In the genomic region with DNA sequence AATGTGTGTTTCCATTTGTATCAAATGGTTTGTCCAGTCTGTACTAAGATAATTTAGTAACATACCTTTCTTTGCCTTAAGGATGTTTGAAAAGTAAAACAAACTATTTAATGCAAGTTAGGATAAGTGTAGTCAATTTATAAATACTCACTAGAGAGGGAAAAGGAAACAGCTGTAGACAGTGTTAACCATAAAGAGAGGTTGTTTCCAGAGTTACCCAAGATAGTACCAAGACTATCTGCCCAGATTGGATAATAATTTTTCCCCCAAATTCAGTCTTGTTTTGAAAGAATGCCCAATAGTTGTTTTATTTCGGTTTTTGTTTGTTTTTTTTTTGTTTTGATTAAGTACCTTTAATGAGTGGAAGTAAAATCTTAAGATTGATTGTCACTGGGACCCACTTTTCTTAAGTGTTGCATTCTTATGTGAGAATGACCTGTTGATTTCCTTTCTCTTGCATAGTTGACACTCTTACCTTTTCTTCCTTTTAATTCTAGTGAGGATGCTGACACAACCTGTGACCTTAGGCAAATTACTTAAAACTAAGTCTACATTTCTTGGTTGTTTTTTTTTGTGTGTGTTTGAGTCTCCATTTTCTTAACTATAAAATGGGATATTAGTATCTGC, we compare ENCODE assay signal across 15 cellular contexts. TPM values are rescaled to one million over a fixed set of nuclear protein-coding genes. Genes with fewer than 3 reads are reported as not detected.
DNase-seq lines count a peak whose midpoint lies in the region; ATAC-seq and TF ChIP-seq lines count a peak whose summit lies in the region.
"Had no signal": no experiment of that assay in that cellular context is flagged by ENCODE, and none has a peak within 500 bp of the region (broad histone marks: within the 10 kb centered on the region; RNA-seq: fewer than 3 reads in every experiment).

No MANE protein-coding gene starts in this region.

- H3K27ac ChIP-seq in right atrium auricular region = peak overlapping the region; percentile 7 to 26
- H3K27ac ChIP-seq in HUES64 (ENCODE audit: low read depth, low read length) = peak overlapping the region; percentile 93
- peak overlapping the region; percentile 61 for H3K27ac ChIP-seq in upper lobe of right lung

- peaks cover 0 to 26% of the 10 kb centered on the region in 2 donors for H3K4me1 ChIP-seq in right atrium auricular region
- peaks cover 67% of the 10 kb centered on the region for H3K4me1 ChIP-seq in HUES64 (ENCODE audit: insufficient read depth, low read length)
- H3K4me1 ChIP-seq in upper lobe of right lung = peaks cover 17% of the 10 kb centered on the region

- ATAC-seq in Right ventricle myocardium superior (ENCODE audit: poor library complexity) (no peak), upper lobe of right lung (no peak)
- ATAC-seq: gastrocnemius medialis had no signal

- intact Hi-C loops in Right ventricle myocardium superior (cut with DNase I) = no loop called here
- intact Hi-C loops in upper lobe of right lung (cut with DNase I) = no loop called here

- H3K27me3 ChIP-seq in right atrium auricular region = no peaks in the 10 kb centered on the region
- H3K27me3 ChIP-seq in HUES64 (ENCODE audit: insufficient read depth, low read length) = no peaks in the 10 kb centered on the region
- H3K27me3 ChIP-seq in upper lobe of right lung = no peaks in the 10 kb centered on the region
- H3K27me3 ChIP-seq: gastrocnemius medialis had no signal

- H3K36me3 ChIP-seq in right atrium auricular region (peaks cover 6% of the 10 kb centered on the region), HUES64 (ENCODE audit: insufficient read depth, low read length) (0 out of 2 replicates have a peak, but pooled peaks cover 3% of the 10 kb centered on the region), upper lobe of right lung (peaks cover 4% of the 10 kb centered on the region)

- H3K9me3 ChIP-seq in right atrium auricular region (no peaks in the 10 kb centered on the region), HUES64 (ENCODE audit: insufficient read depth, low read depth, low read length) (no peaks in the 10 kb centered on the region), upper lobe of right lung (no peaks in the 10 kb centered on the region)
- H3K9me3 ChIP-seq: gastrocnemius medialis had no signal

- H3K4me3 ChIP-seq in right atrium auricular region = no peak overlapping the region
- H3K4me3 ChIP-seq in HUES64 (ENCODE audit: low read length) = peak overlapping the region; percentile 25; the same call in 1 of the 2 replicates
- H3K4me3 ChIP-seq in upper lobe of right lung = no peak overlapping the region
- H3K4me3 ChIP-seq: gastrocnemius medialis had no signal

- 0% methylated on average over 1 of the region's 1 CpG for WGBS in HUES64

- TF ChIP-seq CTCF in right atrium auricular region (IDR thresholded peaks at IDR 0.05) (no peak), upper lobe of right lung (IDR thresholded peaks at IDR 0.05) (no peak)

- DNase-seq in right atrium auricular region (ENCODE audit: low spot score) (no peak), Right ventricle myocardium superior (no peak), dermis blood vessel endothelial cell (peak; percentile 43), upper lobe of right lung (no peak), SIG-M5 treated with dmso at 0.1 percent for 504 hours (lab: John Stamatoyannopoulos, UW; ENCODE audit: unreplicated experiment) (no peak), NCI-H187 treated with DMSO at 0.1 percent for 48 hours (lab: John Stamatoyannopoulos, UW) (no peak), NCI-H2029 treated with DMSO at 0.1 percent for 48 hours (lab: John Stamatoyannopoulos, UW) (no peak)
- DNase-seq: activated CD4-positive, CD25-positive, alpha-beta regulatory T cell treated with anti-CD3 and anti-CD28 coated beads, Interleukin-2, amount 50 U/mL, for 72 hours; anterior cingulate cortex; gastrocnemius medialis; kidney; NCI-H2029; SIG-M5; stimulated activated CD4-positive, alpha-beta T cell treated with anti-CD3 and anti-CD28 coated beads, Interleukin-2, amount 100 ng/mL, for 24 hours had no signal

- peak overlapping the region; percentile 17 for H3K9ac ChIP-seq in HUES64 (ENCODE audit: low read depth, low read length)

RNA-seq across cellular contexts. Expression of a gene that starts 12.8 kb away (rescaled TPM):
- total RNA-seq in right atrium auricular region (10 to 100 TPM; 59.2 to 73.5 TPM), Right ventricle myocardium superior (60.5 TPM), dermis blood vessel endothelial cell (31.0 and 39.4 TPM in 2 replicates), upper lobe of right lung (103 TPM)
- 24.0 TPM for polyA plus RNA-seq in HUES64 (2013, experiment 1 of 2)
- 26.2 TPM for polyA plus RNA-seq in HUES64 (2013, experiment 2 of 2)

RNA-seq across cellular contexts. Expression of a gene that starts 55.4 kb away (rescaled TPM):
- total RNA-seq in right atrium auricular region = not detected
- total RNA-seq in Right ventricle myocardium superior = 0.59 TPM
- 1.3 TPM for polyA plus RNA-seq in HUES64 (2013, experiment 1 of 2)
- polyA plus RNA-seq in HUES64 (2013, experiment 2 of 2) = 2.2 TPM
- under 0.01 and 0.33 TPM in 2 replicates for total RNA-seq in dermis blood vessel endothelial cell
- 2.3 TPM for total RNA-seq in upper lobe of right lung

Comparison
In these comparisons a context has a peak if more than half of its experiments do, and no peak if none do; other contexts are left out.
1. H3K27ac ChIP-seq: peak in every context shown above with its lines; median percentile 93 in HUES64; 61 in upper lobe of right lung; 16 in right atrium auricular region.